Comparison of ENCODE assay signal across 19 cellular contexts in genomic region chr6:135047324-135047723, GRCh38. TPM values are rescaled to one million over a fixed set of nuclear protein-coding genes. Genes with fewer than 3 reads are reported as not detected.
DNase-seq lines count a peak whose midpoint lies in the region; ATAC-seq and TF ChIP-seq lines count a peak whose summit lies in the region.
"Had no signal": no experiment of that assay in that cellular context is flagged by ENCODE, and none has a peak within 500 bp of the region (broad histone marks: within the 10 kb centered on the region; RNA-seq: fewer than 3 reads in every experiment).

No MANE protein-coding gene starts in this region.

- TF ChIP-seq CTCF in Loucy (conservative IDR thresholded peaks at IDR 0.05; ENCODE audit: low read length), result no peak

- peaks cover 88% of the 10 kb centered on the region for H4K20me1 ChIP-seq in Loucy (ENCODE audit: insufficient read depth, low read length, poor library complexity, severe bottlenecking)

- no peak for DNase-seq in activated T-cell treated with anti-CD3 and anti-CD28 coated beads, Interleukin-2, amount 50 U/mL, for 4 hours
- DNase-seq in activated T-cell treated with anti-CD3 and anti-CD28 coated beads, Interleukin-2, amount 50 U/mL, for 48 hours, result no peak
- DNase-seq in activated naive CD8-positive, alpha-beta T cell treated with anti-CD3 and anti-CD28 coated beads, Interleukin-2, amount 10 ng/mL, durations not matched to agents 7 days and 5 days, result no peak
- no peak for DNase-seq in NCI-H524 (lab: John Stamatoyannopoulos, UW)
- DNase-seq in NK-92 treated with Interleukin-12 subunit alpha and Interleukin-12 subunit beta, amount 100 ng/mL, for 24 hours (lab: John Stamatoyannopoulos, UW), result no peak
- DNase-seq: activated CD8-positive, alpha-beta memory T cell treated with anti-CD3 and anti-CD28 coated beads for 24 hours; C1 segment of cervical spinal cord; effector CD8-positive, alpha-beta T cell; head of caudate nucleus; IMR-90; kidney glomerular epithelial cell; lower lobe of right lung; NCI-H1105; NCI-H1930; NCI-H2227 treated with DMSO at 0.1 percent for 48 hours; stimulated activated CD8-positive, alpha-beta memory T cell treated with anti-CD3 and anti-CD28 coated beads, Interleukin-4, amount 100 ng/mL, for 48 hours had no signal

- H3K27me3 ChIP-seq in Loucy (ENCODE audit: insufficient read depth, low read length, poor library complexity, severe bottlenecking), result no peaks in the 10 kb centered on the region

- peak overlapping the region; percentile 48 for H3K4me3 ChIP-seq in Loucy (ENCODE audit: low read length, poor library complexity, severe bottlenecking)
- H3K4me3 ChIP-seq: lower lobe of right lung had no signal

- H3K4me1 Mint-ChIP-seq in activated T-cell treated with anti-CD3 and anti-CD28 coated beads, Interleukin-2, amount 50 U/mL, for 4 hours (ENCODE audit: low read depth), result peaks cover 70% of the 10 kb centered on the region
- peaks cover 33% of the 10 kb centered on the region for H3K4me1 Mint-ChIP-seq in activated naive CD8-positive, alpha-beta T cell treated with anti-CD3 and anti-CD28 coated beads, Interleukin-2, amount 10 ng/mL, durations not matched to agents 7 days and 5 days
- peaks cover 80% of the 10 kb centered on the region for H3K4me1 Mint-ChIP-seq in stimulated activated naive CD8-positive, alpha-beta T cell treated with anti-CD3 and anti-CD28 coated beads, Interleukin-15, Interleukin-2, amounts not matched to agents 100 ng/mL and 50 ng/mL, for 24 hours (ENCODE audit: low read depth)

- no peaks in the 10 kb centered on the region for H3K9me3 Mint-ChIP-seq in activated T-cell treated with anti-CD3 and anti-CD28 coated beads, Interleukin-2, amount 50 U/mL, for 4 hours
- H3K9me3 Mint-ChIP-seq in activated naive CD8-positive, alpha-beta T cell treated with anti-CD3 and anti-CD28 coated beads, Interleukin-2, amount 10 ng/mL, durations not matched to agents 7 days and 5 days, result no peaks in the 10 kb centered on the region
- H3K9me3 Mint-ChIP-seq in stimulated activated naive CD8-positive, alpha-beta T cell treated with anti-CD3 and anti-CD28 coated beads, Interleukin-15, Interleukin-2, amounts not matched to agents 100 ng/mL and 50 ng/mL, for 24 hours, result no peaks in the 10 kb centered on the region

- no peak overlapping the region for H3K9ac ChIP-seq in Loucy (ENCODE audit: low read depth, low read length, poor library complexity, severe bottlenecking)

- no peaks in the 10 kb centered on the region for H3K9me2 ChIP-seq in Loucy (replicated peaks; ENCODE audit: low read depth, low read length)

- peaks cover 31% of the 10 kb centered on the region for H3K36me3 Mint-ChIP-seq in activated T-cell treated with anti-CD3 and anti-CD28 coated beads, Interleukin-2, amount 50 U/mL, for 4 hours (ENCODE audit: insufficient read depth)
- H3K36me3 Mint-ChIP-seq in activated naive CD8-positive, alpha-beta T cell treated with anti-CD3 and anti-CD28 coated beads, Interleukin-2, amount 10 ng/mL, durations not matched to agents 7 days and 5 days, result peaks cover 25% of the 10 kb centered on the region
- H3K36me3 Mint-ChIP-seq in stimulated activated naive CD8-positive, alpha-beta T cell treated with anti-CD3 and anti-CD28 coated beads, Interleukin-15, Interleukin-2, amounts not matched to agents 100 ng/mL and 50 ng/mL, for 24 hours (ENCODE audit: low read depth), result peaks cover 60% of the 10 kb centered on the region

- H3K4me3 Mint-ChIP-seq in activated T-cell treated with anti-CD3 and anti-CD28 coated beads, Interleukin-2, amount 50 U/mL, for 4 hours, result no peak overlapping the region
- peak overlapping the region; percentile 0 for H3K4me3 Mint-ChIP-seq in activated naive CD8-positive, alpha-beta T cell treated with anti-CD3 and anti-CD28 coated beads, Interleukin-2, amount 10 ng/mL, durations not matched to agents 7 days and 5 days
- no peak overlapping the region for H3K4me3 Mint-ChIP-seq in stimulated activated naive CD8-positive, alpha-beta T cell treated with anti-CD3 and anti-CD28 coated beads, Interleukin-15, Interleukin-2, amounts not matched to agents 100 ng/mL and 50 ng/mL, for 24 hours

- no peaks in the 10 kb centered on the region for H3K27me3 Mint-ChIP-seq in activated T-cell treated with anti-CD3 and anti-CD28 coated beads, Interleukin-2, amount 50 U/mL, for 4 hours (ENCODE audit: low read depth)
- H3K27me3 Mint-ChIP-seq in activated naive CD8-positive, alpha-beta T cell treated with anti-CD3 and anti-CD28 coated beads, Interleukin-2, amount 10 ng/mL, durations not matched to agents 7 days and 5 days, result no peaks in the 10 kb centered on the region
- H3K27me3 Mint-ChIP-seq in stimulated activated naive CD8-positive, alpha-beta T cell treated with anti-CD3 and anti-CD28 coated beads, Interleukin-15, Interleukin-2, amounts not matched to agents 100 ng/mL and 50 ng/mL, for 24 hours, result no peaks in the 10 kb centered on the region

- peak overlapping the region; percentile 75 for H3K4me2 ChIP-seq in Loucy (ENCODE audit: low read depth, low read length, poor library complexity, severe bottlenecking)

- peak; percentile 64 to 65 for ATAC-seq in activated T-cell treated with anti-CD3 and anti-CD28 coated beads, Interleukin-2, amount 50 U/mL, for 4 hours
- ATAC-seq in activated naive CD8-positive, alpha-beta T cell treated with anti-CD3 and anti-CD28 coated beads, Interleukin-2, amount 10 ng/mL, durations not matched to agents 7 days and 5 days (ENCODE audit: low read depth), result no peak
- ATAC-seq in HG03039 (IDR thresholded peaks at IDR 0.05; ENCODE audit: unreplicated experiment), result no peak
- ATAC-seq: lower lobe of right lung had no signal

- H3K4me1 ChIP-seq in Loucy (ENCODE audit: insufficient read depth, low read length, poor library complexity, severe bottlenecking), result peaks cover 74% of the 10 kb centered on the region

- H3F3A ChIP-seq in Loucy (ENCODE audit: low read depth), result peaks cover 11% of the 10 kb centered on the region

- H3K36me3 ChIP-seq in Loucy (ENCODE audit: insufficient read depth, low read length), result peaks cover 29% of the 10 kb centered on the region

- POLR2A ChIA-PET in activated naive CD8-positive, alpha-beta T cell treated with anti-CD3 and anti-CD28 coated beads, Interleukin-2, amount 10 ng/mL, durations not matched to agents 7 days and 5 days (lab: Charles Lee), result no interaction called here

- no peak overlapping the region for H2AFZ ChIP-seq in Loucy (ENCODE audit: low read length)

- no peaks in the 10 kb centered on the region for H3K9me3 ChIP-seq in Loucy (ENCODE audit: insufficient read depth, low read depth, low read length)
- H3K9me3 ChIP-seq: lower lobe of right lung had no signal

- H3K79me2 ChIP-seq in Loucy (ENCODE audit: insufficient read depth, low read length), result peaks cover 99% of the 10 kb centered on the region

- H3K27ac Mint-ChIP-seq in activated naive CD8-positive, alpha-beta T cell treated with anti-CD3 and anti-CD28 coated beads, Interleukin-2, amount 10 ng/mL, durations not matched to agents 7 days and 5 days, result no peak overlapping the region
- H3K27ac Mint-ChIP-seq in stimulated activated naive CD8-positive, alpha-beta T cell treated with anti-CD3 and anti-CD28 coated beads, Interleukin-15, Interleukin-2, amounts not matched to agents 100 ng/mL and 50 ng/mL, for 24 hours, result peak overlapping the region; percentile 5

RNA-seq across cellular contexts. Expression of gene HBS1L, which starts 7.3 kb away (rescaled TPM):
- total RNA-seq in activated T-cell treated with anti-CD3 and anti-CD28 coated beads, Interleukin-2, amount 50 U/mL, for 4 hours, result 10 to 100 TPM; 72.8 to 92.3 (median 85.3) TPM
- 10 to 100 TPM; 72.6 to 72.7 TPM for total RNA-seq in activated naive CD8-positive, alpha-beta T cell treated with anti-CD3 and anti-CD28 coated beads, Interleukin-2, amount 10 ng/mL, durations not matched to agents 7 days and 5 days

Comparison
In these comparisons a context has a peak if more than half of its experiments do, and no peak if none do; other contexts are left out.
1. ATAC-seq: peak in activated T-cell treated with anti-CD3 and anti-CD28 coated beads, Interleukin-2, amount 50 U/mL, for 4 hours (2 of 2); none in activated naive CD8-positive, alpha-beta T cell treated with anti-CD3 and anti-CD28 coated beads, Interleukin-2, amount 10 ng/mL, durations not matched to agents 7 days and 5 days (single experiment) and HG03039 (single experiment).